ENCODE assay signal across 8 cellular contexts in genomic region chr19:345320-345879, GRCh38. TPM values are rescaled to one million over a fixed set of nuclear protein-coding genes. Genes with fewer than 3 reads are reported as not detected.
DNase-seq lines count a peak whose midpoint lies in the region; ATAC-seq and TF ChIP-seq lines count a peak whose summit lies in the region.

No MANE protein-coding gene starts in this region.

- peaks cover 7% of the 10 kb centered on the region for H3K36me3 Mint-ChIP-seq in stimulated activated naive CD8-positive, alpha-beta T cell treated with anti-CD3 and anti-CD28 coated beads, Interleukin-15, Interleukin-2, amounts not matched to agents 100 ng/mL and 50 ng/mL, for 24 hours (ENCODE audit: low read depth)
- peaks cover 29% of the 10 kb centered on the region for H3K36me3 Mint-ChIP-seq in brain

- intact Hi-C loops in head of caudate nucleus (cut with DNase I) = no loop called here

- peak overlapping the region; percentile 30 for H3K4me3 ChIP-seq in mononuclear cell (ENCODE audit: low read length)

- ATAC-seq in stimulated activated naive CD8-positive, alpha-beta T cell treated with anti-CD3 and anti-CD28 coated beads, Interleukin-15, Interleukin-2, amounts not matched to agents 100 U/mL and 50 U/mL, for 24 hours = no peak
- ATAC-seq in HG02623 (IDR thresholded peaks at IDR 0.05; ENCODE audit: unreplicated experiment) (no peak), HG02642 (IDR thresholded peaks at IDR 0.05; ENCODE audit: poor library complexity, unreplicated experiment) (no peak)

- H3K27me3 ChIP-seq in mononuclear cell (ENCODE audit: insufficient read depth, low read length) = no peaks in the 10 kb centered on the region

- peak overlapping the region; percentile 78 for H3K4me3 Mint-ChIP-seq in stimulated activated naive CD8-positive, alpha-beta T cell treated with anti-CD3 and anti-CD28 coated beads, Interleukin-15, Interleukin-2, amounts not matched to agents 100 ng/mL and 50 ng/mL, for 24 hours
- peak overlapping the region; percentile 84 to 89 (median 86) for H3K4me3 Mint-ChIP-seq in brain

- H3K27ac Mint-ChIP-seq in stimulated activated naive CD8-positive, alpha-beta T cell treated with anti-CD3 and anti-CD28 coated beads, Interleukin-15, Interleukin-2, amounts not matched to agents 100 ng/mL and 50 ng/mL, for 24 hours = peak overlapping the region; percentile 74
- peak overlapping the region in 4 of 5 experiments; percentile 24 to 86 (median 76) for H3K27ac Mint-ChIP-seq in brain

- no peak for DNase-seq in stimulated activated naive CD8-positive, alpha-beta T cell treated with anti-CD3 and anti-CD28 coated beads, Interleukin-15, Interleukin-2, amounts not matched to agents 100 U/mL and 50 U/mL, for 24 hours
- DNase-seq in head of caudate nucleus (no peak), superior temporal gyrus (ENCODE audit: extremely low spot score) (no peak)

- H3K4me1 ChIP-seq in mononuclear cell (ENCODE audit: insufficient read depth, low read length) = peaks cover 40% of the 10 kb centered on the region

- H3K4me1 Mint-ChIP-seq in stimulated activated naive CD8-positive, alpha-beta T cell treated with anti-CD3 and anti-CD28 coated beads, Interleukin-15, Interleukin-2, amounts not matched to agents 100 ng/mL and 50 ng/mL, for 24 hours (ENCODE audit: low read depth) = peaks cover 42% of the 10 kb centered on the region
- H3K4me1 Mint-ChIP-seq in brain = peaks cover 45% of the 10 kb centered on the region

- H3K27me3 Mint-ChIP-seq in stimulated activated naive CD8-positive, alpha-beta T cell treated with anti-CD3 and anti-CD28 coated beads, Interleukin-15, Interleukin-2, amounts not matched to agents 100 ng/mL and 50 ng/mL, for 24 hours = peaks cover 16% of the 10 kb centered on the region
- peaks cover 8% of the 10 kb centered on the region for H3K27me3 Mint-ChIP-seq in brain

- no peaks in the 10 kb centered on the region for H3K9me3 ChIP-seq in mononuclear cell (ENCODE audit: low read depth, low read length)

- TF ChIP-seq CTCF in brain (conservative IDR thresholded peaks at IDR 0.05) = no peak

- H3K9me3 Mint-ChIP-seq in stimulated activated naive CD8-positive, alpha-beta T cell treated with anti-CD3 and anti-CD28 coated beads, Interleukin-15, Interleukin-2, amounts not matched to agents 100 ng/mL and 50 ng/mL, for 24 hours = peaks cover 8% of the 10 kb centered on the region
- H3K9me3 Mint-ChIP-seq in brain = peaks cover 0 to 6% (median 5%) of the 10 kb centered on the region in 5 experiments

RNA-seq across cellular contexts. Expression of gene MIER2, which starts 0.8 kb away (rescaled TPM):
- polyA plus RNA-seq in brain (ENCODE audit: insufficient read depth, low read depth, low replicate concordance) = 35.0 TPM
- total RNA-seq in mononuclear cell = 4.3 TPM

RNA-seq across cellular contexts. Expression of gene PLPP2, which starts 54.2 kb away (rescaled TPM):
- 90.8 TPM for polyA plus RNA-seq in brain (ENCODE audit: insufficient read depth, low read depth, low replicate concordance)
- total RNA-seq in mononuclear cell = under 0.01 TPM
